17 cellular contexts compared by ENCODE assay signal in genomic region chr4:31175242-31175910, GRCh38.
"Had no signal": no experiment of that assay in that cellular context is flagged by ENCODE, and none has a peak within 500 bp of the region (broad histone marks: within the 10 kb centered on the region; RNA-seq: fewer than 3 reads in every experiment).

No MANE protein-coding gene starts in this region.

- H3K4me3 ChIP-seq: cardiac muscle cell, lower lobe of right lung, upper lobe of right lung had no signal

- H3K27ac Mint-ChIP-seq: activated CD8-positive, alpha-beta memory T cell treated with anti-CD3 and anti-CD28 coated beads, Interleukin-2, amount 10 ng/mL, durations not matched to agents 7 days and 5 days; activated naive CD4-positive, alpha-beta T cell treated with anti-CD3 and anti-CD28 coated beads, Interleukin-2, amount 50 U/mL, for 72 hours; activated T-cell treated with anti-CD3 and anti-CD28 coated beads, Interleukin-2, amount 50 U/mL, for 24 hours; naive B cell; stimulated activated naive CD8-positive, alpha-beta T cell treated with anti-CD3 and anti-CD28 coated beads, Interleukin-15, Interleukin-2, amounts not matched to agents 100 ng/mL and 50 ng/mL, for 24 hours; T-helper 2 cell treated with Interferon-gamma antibody and Interleukin-4, amounts not matched to agents 5 μg/mL and 100 μg/mL, for 36 hours had no signal

- DNase-seq: activated CD4-positive, alpha-beta T cell treated with anti-CD3 and anti-CD28 coated beads for 1 hour; activated CD4-positive, alpha-beta T cell treated with anti-CD3 and anti-CD28 coated beads, Interleukin-2, amount 50 U/mL, for 48 hours; activated CD8-positive, alpha-beta memory T cell treated with anti-CD3 and anti-CD28 coated beads, Interleukin-2, amount 10 ng/mL, durations not matched to agents 7 days and 5 days; activated effector memory CD4-positive, alpha-beta T cell treated with Interleukin-2 at 50 U/mL for 16 hours; activated T-cell treated with anti-CD3 and anti-CD28 coated beads, Interleukin-2, amount 50 U/mL, for 24 hours; amygdala; left cardiac atrium; lower lobe of right lung; naive B cell; retina; stimulated activated CD4-positive, alpha-beta T cell treated with anti-CD3 and anti-CD28 coated beads, Interleukin-4, amount 100 ng/mL, for 24 hours; upper lobe of right lung had no signal

- H2AFZ ChIP-seq: parathyroid adenoma had no signal

- H3K4me1 Mint-ChIP-seq: activated CD8-positive, alpha-beta memory T cell treated with anti-CD3 and anti-CD28 coated beads, Interleukin-2, amount 10 ng/mL, durations not matched to agents 7 days and 5 days; naive B cell had no signal

- H3K9me3 Mint-ChIP-seq: stimulated activated naive CD8-positive, alpha-beta T cell treated with anti-CD3 and anti-CD28 coated beads, Interleukin-15, Interleukin-2, amounts not matched to agents 100 ng/mL and 50 ng/mL, for 24 hours had no signal

- H3K36me3 Mint-ChIP-seq: activated CD8-positive, alpha-beta memory T cell treated with anti-CD3 and anti-CD28 coated beads, Interleukin-2, amount 10 ng/mL, durations not matched to agents 7 days and 5 days; activated naive CD4-positive, alpha-beta T cell treated with anti-CD3 and anti-CD28 coated beads, Interleukin-2, amount 50 U/mL, for 72 hours; naive B cell had no signal

- H3K79me2 ChIP-seq: parathyroid adenoma had no signal

- H3K36me3 ChIP-seq: cardiac muscle cell, lower lobe of right lung, upper lobe of right lung had no signal

- H3K9ac ChIP-seq: parathyroid adenoma had no signal

- H3K27me3 Mint-ChIP-seq: activated CD8-positive, alpha-beta memory T cell treated with anti-CD3 and anti-CD28 coated beads, Interleukin-2, amount 10 ng/mL, durations not matched to agents 7 days and 5 days; activated T-cell treated with anti-CD3 and anti-CD28 coated beads, Interleukin-2, amount 50 U/mL, for 24 hours; naive B cell; stimulated activated naive CD8-positive, alpha-beta T cell treated with anti-CD3 and anti-CD28 coated beads, Interleukin-15, Interleukin-2, amounts not matched to agents 100 ng/mL and 50 ng/mL, for 24 hours had no signal

- H3K4me1 ChIP-seq: lower lobe of right lung, parathyroid adenoma, upper lobe of right lung had no signal

- H3K27me3 ChIP-seq: cardiac muscle cell, upper lobe of right lung had no signal

- H3K27ac ChIP-seq: cardiac muscle cell, lower lobe of right lung, parathyroid adenoma, upper lobe of right lung had no signal

- H3K4me3 Mint-ChIP-seq: activated CD8-positive, alpha-beta memory T cell treated with anti-CD3 and anti-CD28 coated beads, Interleukin-2, amount 10 ng/mL, durations not matched to agents 7 days and 5 days; activated T-cell treated with anti-CD3 and anti-CD28 coated beads, Interleukin-2, amount 50 U/mL, for 24 hours; naive B cell; stimulated activated naive CD8-positive, alpha-beta T cell treated with anti-CD3 and anti-CD28 coated beads, Interleukin-15, Interleukin-2, amounts not matched to agents 100 ng/mL and 50 ng/mL, for 24 hours; T-helper 2 cell treated with Interferon-gamma antibody and Interleukin-4, amounts not matched to agents 5 μg/mL and 100 μg/mL, for 36 hours had no signal

- H3K9me3 ChIP-seq: lower lobe of right lung, upper lobe of right lung had no signal

- ATAC-seq: activated CD8-positive, alpha-beta memory T cell treated with anti-CD3 and anti-CD28 coated beads, Interleukin-2, amount 10 ng/mL, durations not matched to agents 7 days and 5 days; activated naive CD4-positive, alpha-beta T cell treated with anti-CD3 and anti-CD28 coated beads, Interleukin-2, amount 50 U/mL, for 72 hours; left cardiac atrium; lower lobe of right lung; upper lobe of right lung had no signal
